Comparison of ENCODE assay signal across 1 cellular context in genomic region chr22:50246242-50247175, GRCh38.
TF ChIP-seq lines count a peak whose summit lies in the region.

No MANE protein-coding gene starts in this region.

TF ChIP-seq in HepG2, 621 proteins besides CTCF, POLR2A, EP300 and RAD21:
- TF ChIP-seq NFYC (CRISPR knock-in tag; IDR thresholded peaks at IDR 0.05) (no peak), PRDM15 (CRISPR knock-in tag; IDR thresholded peaks at IDR 0.05) (no peak), FOXA1 (IDR thresholded peaks at IDR 0.05) (no peak), FOXA1 (CRISPR knock-in tag; IDR thresholded peaks at IDR 0.05) (peak; percentile 78), KLF15 (CRISPR knock-in tag; IDR thresholded peaks at IDR 0.05; ENCODE audit: borderline replicate concordance) (no peak), ZNF510 (CRISPR knock-in tag; IDR thresholded peaks at IDR 0.05; ENCODE audit: low read depth) (no peak)
